In genomic region chr10:80504158-80504811, GRCh38 we compare ENCODE assay signal across 2 cellular contexts.
TF ChIP-seq lines count a peak whose summit lies in the region.

No MANE protein-coding gene starts in this region.

TF ChIP-seq in K562, 482 proteins besides CTCF, POLR2A, EP300 and RAD21 (continued from another document and continues in another):
- peak; percentile 38; the same call in 1 of the 2 replicates for TF ChIP-seq THAP12 (CRISPR knock-in tag; IDR thresholded peaks at IDR 0.05)
- TF ChIP-seq ZNF436 (CRISPR knock-in tag; IDR thresholded peaks at IDR 0.05), result no peak
- TF ChIP-seq ZNF639 (CRISPR knock-in tag; conservative IDR thresholded peaks at IDR 0.05 in 1 of 2, IDR thresholded peaks at IDR 0.05 in 1 of 2), result no peak
- TF ChIP-seq TSC22D4 (tag; IDR thresholded peaks at IDR 0.05), result no peak
- no peak for TF ChIP-seq ZNF780A (CRISPR knock-in tag; IDR thresholded peaks at IDR 0.05)
- no peak for TF ChIP-seq RNF219 (CRISPR knock-in tag; IDR thresholded peaks at IDR 0.05)
- TF ChIP-seq JUND (IDR thresholded peaks at IDR 0.05; ENCODE audit: borderline replicate concordance, low read depth, low read length), result peak; percentile 57
- TF ChIP-seq JUND (tag; IDR thresholded peaks at IDR 0.05; ENCODE audit: borderline replicate concordance, low read depth, low read length), result 0 out of 3 replicates have a peak, but pooled peaks have one; percentile 13
- no peak for TF ChIP-seq CREB3L1 (IDR thresholded peaks at IDR 0.05; ENCODE audit: borderline replicate concordance, low read depth)
- TF ChIP-seq CREB5 (CRISPR knock-in tag; IDR thresholded peaks at IDR 0.05), result no peak
- TF ChIP-seq NRF1 (conservative IDR thresholded peaks at IDR 0.05 in 1 of 2, IDR thresholded peaks at IDR 0.05 in 1 of 2), result peak; percentile 45; a peak in 3 of 4 replicates
- TF ChIP-seq ZKSCAN3 (CRISPR knock-in tag; IDR thresholded peaks at IDR 0.05), result no peak
- peak; percentile 91 for TF ChIP-seq TEAD4 (IDR thresholded peaks at IDR 0.05; ENCODE audit: low read length)
- TF ChIP-seq TEAD4 (CRISPR knock-in tag; IDR thresholded peaks at IDR 0.05; ENCODE audit: borderline replicate concordance), result no peak
- TF ChIP-seq THRA (IDR thresholded peaks at IDR 0.05), result no peak
- TF ChIP-seq PTTG1 (tag; IDR thresholded peaks at IDR 0.05; ENCODE audit: low read depth), result no peak
- TF ChIP-seq SUPT5H (IDR thresholded peaks at IDR 0.05), result no peak

TF ChIP-seq in HepG2, 621 proteins besides CTCF, POLR2A, EP300 and RAD21 (continued from another document and continues in another):
- TF ChIP-seq KIAA2018 (CRISPR knock-in tag; IDR thresholded peaks at IDR 0.05; ENCODE audit: borderline replicate concordance) (no peak), SMAD9 (CRISPR knock-in tag; IDR thresholded peaks at IDR 0.05) (no peak), RARA (CRISPR knock-in tag; IDR thresholded peaks at IDR 0.05) (peak; percentile 49; the same call in 1 of the 2 replicates), ZNF558 (CRISPR knock-in tag; IDR thresholded peaks at IDR 0.05; ENCODE audit: borderline replicate concordance) (no peak), ZNF766 (CRISPR knock-in tag; IDR thresholded peaks at IDR 0.05; ENCODE audit: borderline replicate concordance) (no peak), SRSF4 (IDR thresholded peaks at IDR 0.05; ENCODE audit: low read depth, low read length, poor library complexity, severe bottlenecking) (no peak), DDIT3 (CRISPR knock-in tag; IDR thresholded peaks at IDR 0.05) (no peak), ZNF841 (CRISPR knock-in tag; IDR thresholded peaks at IDR 0.05; ENCODE audit: borderline replicate concordance) (no peak), ZNF616 (CRISPR knock-in tag; IDR thresholded peaks at IDR 0.05; ENCODE audit: low read depth) (no peak), TBX2 (CRISPR knock-in tag; IDR thresholded peaks at IDR 0.05; ENCODE audit: borderline replicate concordance) (no peak), ZNF562 (CRISPR knock-in tag; IDR thresholded peaks at IDR 0.05; ENCODE audit: borderline replicate concordance) (no peak), ZNF496 (CRISPR knock-in tag; IDR thresholded peaks at IDR 0.05; ENCODE audit: insufficient replicate concordance) (no peak), HNF1B (CRISPR knock-in tag; IDR thresholded peaks at IDR 0.05) (0 out of 2 replicates have a peak, but pooled peaks have one; percentile 26), HHEX (CRISPR knock-in tag; IDR thresholded peaks at IDR 0.05) (no peak), THAP7 (CRISPR knock-in tag; IDR thresholded peaks at IDR 0.05) (no peak), ZNF652 (CRISPR knock-in tag; IDR thresholded peaks at IDR 0.05; ENCODE audit: borderline replicate concordance, low read depth) (no peak), ZNF556 (CRISPR knock-in tag; IDR thresholded peaks at IDR 0.05; ENCODE audit: borderline replicate concordance) (no peak), ZC3H4 (CRISPR knock-in tag; IDR thresholded peaks at IDR 0.05; ENCODE audit: borderline replicate concordance) (no peak), ELF3 (CRISPR knock-in tag; IDR thresholded peaks at IDR 0.05) (peak; percentile 67), ZNF234 (CRISPR knock-in tag; conservative IDR thresholded peaks at IDR 0.05) (no peak), ZFP37 (CRISPR knock-in tag; IDR thresholded peaks at IDR 0.05; ENCODE audit: borderline replicate concordance) (0 out of 2 replicates have a peak, but pooled peaks have one; percentile 39), ZNF576 (CRISPR knock-in tag; IDR thresholded peaks at IDR 0.05) (no peak), ZEB1 (IDR thresholded peaks at IDR 0.05; ENCODE audit: insufficient replicate concordance, low read depth) (no peak), PITX1 (CRISPR knock-in tag; IDR thresholded peaks at IDR 0.05) (no peak), ZMAT5 (CRISPR knock-in tag; IDR thresholded peaks at IDR 0.05; ENCODE audit: borderline replicate concordance, low read depth) (no peak), DMTF1 (CRISPR knock-in tag; IDR thresholded peaks at IDR 0.05) (no peak), TMF1 (CRISPR knock-in tag; IDR thresholded peaks at IDR 0.05; ENCODE audit: low read depth) (no peak), PHF8 (CRISPR knock-in tag; IDR thresholded peaks at IDR 0.05) (no peak), FOXJ3 (CRISPR knock-in tag; IDR thresholded peaks at IDR 0.05; ENCODE audit: borderline replicate concordance) (no peak), HNRNPL (IDR thresholded peaks at IDR 0.05; ENCODE audit: low read depth, low read length) (no peak), ZSCAN30 (CRISPR knock-in tag; IDR thresholded peaks at IDR 0.05) (no peak), ARID4A (CRISPR knock-in tag; IDR thresholded peaks at IDR 0.05; ENCODE audit: borderline replicate concordance) (no peak; the same call in 1 of the 2 replicates), NR2F1 (CRISPR knock-in tag; IDR thresholded peaks at IDR 0.05) (no peak)
